8 cellular contexts compared by ENCODE assay signal in genomic region chr22:37021710-37022482, GRCh38. TPM values are rescaled to one million over a fixed set of nuclear protein-coding genes. Genes with fewer than 3 reads are reported as not detected.
DNase-seq lines count a peak whose midpoint lies in the region; ATAC-seq and TF ChIP-seq lines count a peak whose summit lies in the region.

No MANE protein-coding gene starts in this region.

- H3K4me1 Mint-ChIP-seq in GM23338: peaks cover 19% of the 10 kb centered on the region; the same call in 2 of the 3 replicates

- no peaks in the 10 kb centered on the region for H3K9me2 ChIP-seq in GM23338 (ENCODE audit: insufficient read depth)

- H3K27ac Mint-ChIP-seq in GM23338: no peak overlapping the region

- BruUV-seq in A673 (replicated peaks; lab: Mats Ljungman, UMichigan): no TSS peak

- intact Hi-C loops in A673 (cut with micrococcal nuclease; ENCODE audit: unreplicated experiment): no loop called here
- intact Hi-C loops in breast epithelium (cut with DNase I; ENCODE audit: low total_unique reads): no loop called here
- intact Hi-C loops in lower lobe of right lung (cut with DNase I): no loop called here

- peaks cover 16% of the 10 kb centered on the region for H3K27me3 Mint-ChIP-seq in GM23338 (ENCODE audit: insufficient read depth, low read depth, poor library complexity)

- no peaks in the 10 kb centered on the region; the same call in 1 of the 2 replicates for H4K20me1 ChIP-seq in GM23338 (replicated peaks; ENCODE audit: insufficient read depth)

- H3K9me3 ChIP-seq in A673 (ENCODE audit: low read depth, low read length, poor library complexity, severe bottlenecking) (no peaks in the 10 kb centered on the region), breast epithelium (no peaks in the 10 kb centered on the region), lower lobe of right lung (no peaks in the 10 kb centered on the region)

- H3K27ac ChIP-seq in A673 (ENCODE audit: low read depth, low read length, poor library complexity, severe bottlenecking): no peak overlapping the region
- H3K27ac ChIP-seq in GM23338 (ENCODE audit: low read depth): no peak overlapping the region
- no peak overlapping the region for H3K27ac ChIP-seq in VCaP
- H3K27ac ChIP-seq in breast epithelium: no peak overlapping the region
- H3K27ac ChIP-seq in lower lobe of right lung: no peak overlapping the region

- peak; percentile 88 for TF ChIP-seq CTCF in A673 (conservative IDR thresholded peaks at IDR 0.05; ENCODE audit: low read depth, low read length)
- peak; percentile 83 to 85 for TF ChIP-seq CTCF in GM23338 (conservative IDR thresholded peaks at IDR 0.05; ENCODE audit: low read depth in 2 of 2)
- peak; percentile 67 for TF ChIP-seq CTCF in VCaP (conservative IDR thresholded peaks at IDR 0.05)
- TF ChIP-seq CTCF in breast epithelium (IDR thresholded peaks at IDR 0.05): peak in 2 of 3 donors; percentile 43 to 45
- TF ChIP-seq CTCF in lower lobe of right lung (IDR thresholded peaks at IDR 0.05): peak; percentile 75

- no peaks in the 10 kb centered on the region for H3K9me3 Mint-ChIP-seq in GM23338

- no peaks in the 10 kb centered on the region for H3F3A ChIP-seq in GM23338 (replicated peaks; ENCODE audit: low read depth)

- ATAC-seq in GM23338 (peak; percentile 37), lower lobe of right lung (peak in 1 of 2 donors; percentile 14), HG03139 (IDR thresholded peaks at IDR 0.05; ENCODE audit: unreplicated experiment) (no peak)

- TF ChIP-seq POLR2A in breast epithelium (IDR thresholded peaks at IDR 0.05): no peak

- DNase-seq in A673 (ENCODE audit: low spot score) (peak; percentile 73), GM23338 (ENCODE audit: low spot score) (peak; percentile 82), breast epithelium (ENCODE audit: low spot score in 2 of 2) (no peak), lower lobe of right lung (peak; percentile 76), NCI-H2029 (lab: John Stamatoyannopoulos, UW) (no peak)
- DNase-seq in stimulated activated CD8-positive, alpha-beta memory T cell treated with anti-CD3 and anti-CD28 coated beads, Interleukin-7, amount 100 ng/mL, for 4 hours (ENCODE audit: low read depth in 2 of 2): peak; percentile 6 to 26

- no peak overlapping the region for H3K4me3 ChIP-seq in A673 (ENCODE audit: low read depth, low read length, poor library complexity, severe bottlenecking)
- no peak overlapping the region for H3K4me3 ChIP-seq in GM23338
- no peak overlapping the region for H3K4me3 ChIP-seq in breast epithelium
- peak overlapping the region; percentile 2 for H3K4me3 ChIP-seq in lower lobe of right lung

- no peaks in the 10 kb centered on the region for H3K27me3 ChIP-seq in A673 (replicated peaks; ENCODE audit: insufficient read depth, low read depth, low read length, poor library complexity)
- no peaks in the 10 kb centered on the region for H3K27me3 ChIP-seq in GM23338 (ENCODE audit: insufficient read depth)
- H3K27me3 ChIP-seq in breast epithelium: no peaks in the 10 kb centered on the region
- H3K27me3 ChIP-seq in lower lobe of right lung (ENCODE audit: low read depth): no peaks in the 10 kb centered on the region

- H3K4me2 ChIP-seq in GM23338: no peak overlapping the region

- H3K79me2 ChIP-seq in GM23338 (replicated peaks; ENCODE audit: insufficient read depth): peaks cover 39% of the 10 kb centered on the region

- POLR2A ChIA-PET in A673 (lab: Charles Lee; ENCODE audit: low non-redundant PET): no interaction called here

- H2AFZ ChIP-seq in GM23338: no peak overlapping the region

- H3K4me3 Mint-ChIP-seq in GM23338: peak overlapping the region; percentile 49

- CTCF ChIA-PET in A673 (lab: Charles Lee): interaction anchor here (0.8 kb wide), 1 partner anchor 44 kb away, joined by 3 read pairs; no protein-coding TSS in a partner anchor

- H3K36me3 ChIP-seq in A673 (ENCODE audit: insufficient read depth, low read length, poor library complexity, severe bottlenecking) (peaks cover 18% of the 10 kb centered on the region), GM23338 (ENCODE audit: insufficient read depth) (no peaks in the 10 kb centered on the region), breast epithelium (no peaks in the 10 kb centered on the region), lower lobe of right lung (peaks cover 36% of the 10 kb centered on the region)

- H3K4me1 ChIP-seq in A673 (ENCODE audit: insufficient read depth, low read length, poor library complexity, severe bottlenecking) (peaks cover 8% of the 10 kb centered on the region), GM23338 (ENCODE audit: insufficient read depth) (peaks cover 12% of the 10 kb centered on the region; the same call in 1 of the 2 replicates), breast epithelium (peaks cover 0 to 15% of the 10 kb centered on the region in 2 donors), lower lobe of right lung (peaks cover 65% of the 10 kb centered on the region)

- peaks cover 31% of the 10 kb centered on the region for H3K36me3 Mint-ChIP-seq in GM23338 (ENCODE audit: low read depth)

TF ChIP-seq in GM23338, 12 proteins besides CTCF, POLR2A, EP300 and RAD21 (continues in another document):
- TF ChIP-seq NANOG (IDR thresholded peaks at IDR 0.05; ENCODE audit: borderline replicate concordance): no peak
- no peak for TF ChIP-seq ZNF114 (CRISPR knock-in tag; IDR thresholded peaks at IDR 0.05)
- TF ChIP-seq ZNF331 (CRISPR knock-in tag; IDR thresholded peaks at IDR 0.05; ENCODE audit: low read depth): no peak
- no peak for TF ChIP-seq ETS1 (IDR thresholded peaks at IDR 0.05)

RNA-seq across cellular contexts. Expression of gene MPST, which starts 2.4 kb away (rescaled TPM):
- total RNA-seq in A673 (2021) (66.6 and 81.7 TPM in 2 replicates), breast epithelium (100 to 1,000 TPM in 2 of 3 donors, 10 to 100 TPM in 1; 72.0 to 175 (median 113) TPM), lower lobe of right lung (73.2 TPM)
- total RNA-seq in GM23338 (2014; rRNA removed; shearing (Covaris generic)): 121 and 158 TPM in 2 replicates
- polyA plus RNA-seq in GM23338 (2016; fragmentation: Nextera tagmentation; extraction: Ambion mirVana): 85.5 and 86.2 TPM in 2 replicates

RNA-seq across cellular contexts. Expression of gene TST, which starts 2.6 kb away (rescaled TPM):
- total RNA-seq in A673 (2021): 31.3 and 37.6 TPM in 2 replicates
- 32.4 and 32.7 TPM in 2 replicates for total RNA-seq in GM23338 (2014; rRNA removed; shearing (Covaris generic))
- 14.6 and 16.3 TPM in 2 replicates for polyA plus RNA-seq in GM23338 (2016; fragmentation: Nextera tagmentation; extraction: Ambion mirVana)
- total RNA-seq in breast epithelium: 10 to 100 TPM; 51.1 to 68.0 (median 60.2) TPM
- total RNA-seq in lower lobe of right lung: 48.3 TPM

RNA-seq across cellular contexts. Expression of gene KCTD17, which starts 29.6 kb away (rescaled TPM):
- 38.8 and 39.1 TPM in 2 replicates for total RNA-seq in A673 (2021)
- 26.9 and 35.0 TPM in 2 replicates for total RNA-seq in GM23338 (2014; rRNA removed; shearing (Covaris generic))
- 21.2 and 25.1 TPM in 2 replicates for polyA plus RNA-seq in GM23338 (2016; fragmentation: Nextera tagmentation; extraction: Ambion mirVana)
- total RNA-seq in breast epithelium: 10 to 100 TPM in 2 of 3 donors, 1 to 10 TPM in 1; 8.2 to 17.4 (median 11.1) TPM
- total RNA-seq in lower lobe of right lung: 24.2 TPM

Comparison
In these comparisons a context has a peak if more than half of its experiments do, and no peak if none do; other contexts are left out.
1. DNase-seq: peak in A673 (single experiment), GM23338 (single experiment), lower lobe of right lung (single experiment) and stimulated activated CD8-positive, alpha-beta memory T cell treated with anti-CD3 and anti-CD28 coated beads, Interleukin-7, amount 100 ng/mL, for 4 hours (2 of 2); none in breast epithelium (0 of 2) and NCI-H2029 (single experiment).
2. Peak in every context shown above with its lines, with median percentiles within 50 percentile points of each other: CTCF ChIP-seq.